Comparison of ENCODE assay signal across 35 cellular contexts in genomic region chr9:133636902-133637301, GRCh38. TPM values are rescaled to one million over a fixed set of nuclear protein-coding genes. Genes with fewer than 3 reads are reported as not detected.
"Had no signal": no experiment of that assay in that cellular context is flagged by ENCODE, and none has a peak within 500 bp of the region (broad histone marks: within the 10 kb centered on the region; RNA-seq: fewer than 3 reads in every experiment).

No MANE protein-coding gene starts in this region.

- H3K4me2 ChIP-seq: KMS-11 had no signal

- H3K27me3 ChIP-seq: ascending aorta, cardiac muscle cell, Peyer's patch had no signal

- FAIRE-seq: TTC549 had no signal

- H3K36me3 ChIP-seq: ascending aorta, cardiac muscle cell, Peyer's patch had no signal

- H3K9me3 ChIP-seq: ascending aorta, Peyer's patch had no signal

- H3K4me3 Mint-ChIP-seq: activated CD4-positive, alpha-beta T cell treated with anti-CD3 and anti-CD28 coated beads, Interleukin-2, amount 10 ng/mL, durations not matched to agents 24 days and 14 days; activated CD8-positive, alpha-beta T cell treated with anti-CD3 and anti-CD28 coated beads for 36 hours; activated naive CD4-positive, alpha-beta T cell treated with anti-CD3 and anti-CD28 coated beads, Interleukin-2, amount 50 U/mL, for 24 hours; activated naive CD8-positive, alpha-beta T cell treated with anti-CD3 and anti-CD28 coated beads, Interleukin-2, amount 10 ng/mL, durations not matched to agents 7 days and 5 days; activated T-cell treated with anti-CD3 and anti-CD28 coated beads, Interleukin-2, amount 50 U/mL, for 24 hours; central memory CD8-positive, alpha-beta T cell; T-helper 1 cell treated with Interleukin-12 subunit alpha and Interleukin-12 subunit beta and Interleukin-4 antibody, amounts not matched to agents 30 μg/mL and 1 μg/mL, for 36 hours; T-helper 2 cell treated with Interferon-gamma antibody and Interleukin-4, amounts not matched to agents 5 μg/mL and 100 μg/mL, for 36 hours had no signal

- H3K27ac Mint-ChIP-seq: activated CD4-positive, alpha-beta T cell treated with anti-CD3 and anti-CD28 coated beads, Interleukin-2, amount 10 ng/mL, durations not matched to agents 24 days and 14 days; activated CD8-positive, alpha-beta T cell treated with anti-CD3 and anti-CD28 coated beads for 36 hours; activated naive CD4-positive, alpha-beta T cell treated with anti-CD3 and anti-CD28 coated beads, Interleukin-2, amount 50 U/mL, for 24 hours; activated naive CD8-positive, alpha-beta T cell treated with anti-CD3 and anti-CD28 coated beads, Interleukin-2, amount 10 ng/mL, durations not matched to agents 7 days and 5 days; activated T-cell treated with anti-CD3 and anti-CD28 coated beads, Interleukin-2, amount 50 U/mL, for 24 hours; activated T-helper 2 cell treated with anti-CD3 and anti-CD28 coated beads, Interferon-gamma antibody, Interleukin-2, Interleukin-4, amounts not matched to agents 10 μg/mL and 5 μg/mL and 100 μg/mL, durations not matched to agents 14 hours and 24 hours and 36 hours; T-helper 1 cell treated with Interleukin-12 subunit alpha and Interleukin-12 subunit beta and Interleukin-4 antibody, amounts not matched to agents 30 μg/mL and 1 μg/mL, for 36 hours; T-helper 2 cell treated with Interferon-gamma antibody and Interleukin-4, amounts not matched to agents 5 μg/mL and 100 μg/mL, for 36 hours had no signal

- H3K9ac ChIP-seq: KMS-11 had no signal

- H3K36me3 Mint-ChIP-seq: activated naive CD4-positive, alpha-beta T cell treated with anti-CD3 and anti-CD28 coated beads, Interleukin-2, amount 50 U/mL, for 24 hours; activated naive CD8-positive, alpha-beta T cell treated with anti-CD3 and anti-CD28 coated beads, Interleukin-2, amount 10 ng/mL, durations not matched to agents 7 days and 5 days had no signal

- H3K27me3 Mint-ChIP-seq: activated CD4-positive, alpha-beta T cell treated with anti-CD3 and anti-CD28 coated beads, Interleukin-2, amount 10 ng/mL, durations not matched to agents 24 days and 14 days; activated CD8-positive, alpha-beta T cell treated with anti-CD3 and anti-CD28 coated beads for 36 hours; activated naive CD4-positive, alpha-beta T cell treated with anti-CD3 and anti-CD28 coated beads, Interleukin-2, amount 50 U/mL, for 24 hours; activated T-cell treated with anti-CD3 and anti-CD28 coated beads, Interleukin-2, amount 50 U/mL, for 24 hours had no signal

- H3K27ac ChIP-seq: ascending aorta, cardiac muscle cell, KMS-11, Peyer's patch had no signal

- ATAC-seq: activated CD8-positive, alpha-beta T cell treated with anti-CD3 and anti-CD28 coated beads for 36 hours; PC-3 had no signal

- DNase-seq: activated CD4-positive, alpha-beta T cell treated with anti-CD3 and anti-CD28 coated beads, Interleukin-2, amount 10 ng/mL, durations not matched to agents 24 days and 14 days; activated CD4-positive, alpha-beta T cell treated with anti-CD3 and anti-CD28 coated beads, Interleukin-2, amount 50 U/mL, for 4 hours; activated CD8-positive, alpha-beta T cell treated with anti-CD3 and anti-CD28 coated beads for 36 hours; activated gamma-delta T cell; activated naive CD4-positive, alpha-beta T cell treated with Interleukin-2 at 50 U/mL for 16 hours; activated naive CD8-positive, alpha-beta T cell treated with anti-CD3 and anti-CD28 coated beads, Interleukin-2, amount 10 ng/mL, durations not matched to agents 7 days and 5 days; activated T-cell treated with anti-CD3 and anti-CD28 coated beads, Interleukin-2, amount 50 U/mL, for 24 hours; amygdala; MM.1S; NCI-H1092 treated with DMSO at 0.1 percent for 48 hours; NCI-H1417; NCI-H146; NCI-H187; NCI-H2029 treated with DMSO at 0.1 percent for 48 hours; NCI-H2107; NCI-H2171; NCI-H510A; NCI-H526; NCI-H748 treated with DMSO at 0.1 percent for 48 hours; NK-92 treated with Interleukin-12 subunit alpha and Interleukin-12 subunit beta, amount 100 ng/mL, for 24 hours; PC-3; Peyer's patch; RPMI8226 had no signal

- H3K9me3 Mint-ChIP-seq: activated CD4-positive, alpha-beta T cell treated with anti-CD3 and anti-CD28 coated beads, Interleukin-2, amount 10 ng/mL, durations not matched to agents 24 days and 14 days; activated CD8-positive, alpha-beta T cell treated with anti-CD3 and anti-CD28 coated beads for 36 hours; activated naive CD4-positive, alpha-beta T cell treated with anti-CD3 and anti-CD28 coated beads, Interleukin-2, amount 50 U/mL, for 24 hours; activated naive CD8-positive, alpha-beta T cell treated with anti-CD3 and anti-CD28 coated beads, Interleukin-2, amount 10 ng/mL, durations not matched to agents 7 days and 5 days; activated T-cell treated with anti-CD3 and anti-CD28 coated beads, Interleukin-2, amount 50 U/mL, for 24 hours; activated T-helper 2 cell treated with anti-CD3 and anti-CD28 coated beads, Interferon-gamma antibody, Interleukin-2, Interleukin-4, amounts not matched to agents 10 μg/mL and 5 μg/mL and 100 μg/mL, durations not matched to agents 14 hours and 24 hours and 36 hours; central memory CD8-positive, alpha-beta T cell; T-helper 1 cell treated with Interleukin-12 subunit alpha and Interleukin-12 subunit beta and Interleukin-4 antibody, amounts not matched to agents 30 μg/mL and 1 μg/mL, for 36 hours; T-helper 2 cell treated with Interferon-gamma antibody and Interleukin-4, amounts not matched to agents 5 μg/mL and 100 μg/mL, for 36 hours had no signal

- H3K4me1 Mint-ChIP-seq: activated CD4-positive, alpha-beta T cell treated with anti-CD3 and anti-CD28 coated beads, Interleukin-2, amount 10 ng/mL, durations not matched to agents 24 days and 14 days; activated naive CD8-positive, alpha-beta T cell treated with anti-CD3 and anti-CD28 coated beads, Interleukin-2, amount 10 ng/mL, durations not matched to agents 7 days and 5 days; central memory CD8-positive, alpha-beta T cell had no signal

- H3K4me3 ChIP-seq: ascending aorta, cardiac muscle cell, Peyer's patch had no signal

- H3K4me1 ChIP-seq: ascending aorta, Peyer's patch had no signal

RNA-seq across cellular contexts. Expression of gene DBH, which starts 0.7 kb away (rescaled TPM):
- total RNA-seq: activated CD4-positive, alpha-beta T cell treated with anti-CD3 and anti-CD28 coated beads, Interleukin-2, amount 10 ng/mL, durations not matched to agents 24 days and 14 days; activated CD8-positive, alpha-beta memory T cell treated with anti-CD3 and anti-CD28 coated beads for 36 hours; activated CD8-positive, alpha-beta T cell treated with anti-CD3 and anti-CD28 coated beads for 36 hours; activated naive CD8-positive, alpha-beta T cell treated with anti-CD3 and anti-CD28 coated beads, Interleukin-2, amount 10 ng/mL, durations not matched to agents 7 days and 5 days; activated T-helper 2 cell treated with anti-CD3 and anti-CD28 coated beads, Interferon-gamma antibody, Interleukin-2, Interleukin-4, amounts not matched to agents 10 μg/mL and 5 μg/mL and 100 μg/mL, durations not matched to agents 14 hours and 24 hours and 36 hours; ascending aorta; cardiac muscle cell; LHCN-M2; PC-3; Peyer's patch had no signal

RNA-seq across cellular contexts. Expression of gene FAM163B, which starts 27.7 kb away (rescaled TPM):
- total RNA-seq: activated CD4-positive, alpha-beta T cell treated with anti-CD3 and anti-CD28 coated beads, Interleukin-2, amount 10 ng/mL, durations not matched to agents 24 days and 14 days; activated CD8-positive, alpha-beta memory T cell treated with anti-CD3 and anti-CD28 coated beads for 36 hours; activated CD8-positive, alpha-beta T cell treated with anti-CD3 and anti-CD28 coated beads for 36 hours; activated naive CD8-positive, alpha-beta T cell treated with anti-CD3 and anti-CD28 coated beads, Interleukin-2, amount 10 ng/mL, durations not matched to agents 7 days and 5 days; activated T-helper 2 cell treated with anti-CD3 and anti-CD28 coated beads, Interferon-gamma antibody, Interleukin-2, Interleukin-4, amounts not matched to agents 10 μg/mL and 5 μg/mL and 100 μg/mL, durations not matched to agents 14 hours and 24 hours and 36 hours; ascending aorta; LHCN-M2; PC-3; Peyer's patch had no signal
- polyA plus RNA-seq: adipose tissue, cardiac muscle cell had no signal
